In genomic region chr13:70107498-70108271, GRCh38 we compare ENCODE assay signal across 15 cellular contexts. TPM values are rescaled to one million over a fixed set of nuclear protein-coding genes. Genes with fewer than 3 reads are reported as not detected.
DNase-seq lines count a peak whose midpoint lies in the region; ATAC-seq and TF ChIP-seq lines count a peak whose summit lies in the region.
"Had no signal": no experiment of that assay in that cellular context is flagged by ENCODE, and none has a peak within 500 bp of the region (broad histone marks: within the 10 kb centered on the region; RNA-seq: fewer than 3 reads in every experiment).

TSS of gene ATXN8OS (plus strand) at chr13:70107826.

- peak within 1 kb of the TSS; percentile 42 for H3K4me3 ChIP-seq in astrocyte of the cerebellum (ENCODE audit: low read depth, low read length)
- H3K4me3 ChIP-seq: A549, heart right ventricle, tibial artery had no signal

- DNase-seq in NCI-H2227 (lab: John Stamatoyannopoulos, UW; ENCODE audit: unreplicated experiment) = peak; percentile 48
- DNase-seq in NCI-H2227 treated with DMSO at 0.1 percent for 48 hours (lab: John Stamatoyannopoulos, UW) = no peak
- no peak for DNase-seq in astrocyte of the cerebellum (ENCODE audit: low read depth)
- DNase-seq in iPS-NIHi11 (ENCODE audit: low spot score) = peak; percentile 22
- peak; percentile 27 for DNase-seq in sciatic nerve (ENCODE audit: low spot score)
- no peak for DNase-seq in activated CD8-positive, alpha-beta memory T cell treated with anti-CD3 and anti-CD28 coated beads, Interleukin-2, amount 10 ng/mL, durations not matched to agents 7 days and 5 days
- DNase-seq: amniotic stem cell, DMS 273 treated with DMSO at 0.1 percent for 48 hours, heart right ventricle, tibial artery had no signal

- no peak for TF ChIP-seq CTCF in astrocyte of the cerebellum (IDR thresholded peaks at IDR 0.05; ENCODE audit: low read depth, low read length, missing control alignments)

- H3K9me3 Mint-ChIP-seq in activated CD8-positive, alpha-beta memory T cell treated with anti-CD3 and anti-CD28 coated beads, Interleukin-2, amount 10 ng/mL, durations not matched to agents 7 days and 5 days (ENCODE audit: low read depth) = peaks cover 5% of the 10 kb centered on the region

- CTCF ChIA-PET in activated CD8-positive, alpha-beta memory T cell treated with anti-CD3 and anti-CD28 coated beads, Interleukin-2, amount 10 ng/mL, durations not matched to agents 7 days and 5 days (lab: Charles Lee) = no interaction called here

- no peaks in the 10 kb centered on the region for H3K36me3 Mint-ChIP-seq in activated CD8-positive, alpha-beta memory T cell treated with anti-CD3 and anti-CD28 coated beads, Interleukin-2, amount 10 ng/mL, durations not matched to agents 7 days and 5 days

- ATAC-seq in sciatic nerve (peak; percentile 36), GM18502 (IDR thresholded peaks at IDR 0.05; ENCODE audit: poor library complexity, unreplicated experiment) (no peak), HG02610 (IDR thresholded peaks at IDR 0.05; ENCODE audit: unreplicated experiment) (no peak)
- ATAC-seq in activated CD8-positive, alpha-beta memory T cell treated with anti-CD3 and anti-CD28 coated beads, Interleukin-2, amount 10 ng/mL, durations not matched to agents 7 days and 5 days = no peak
- ATAC-seq: A549, heart right ventricle, Panc1 had no signal

- H3K27me3 Mint-ChIP-seq in activated CD8-positive, alpha-beta memory T cell treated with anti-CD3 and anti-CD28 coated beads, Interleukin-2, amount 10 ng/mL, durations not matched to agents 7 days and 5 days = no peaks in the 10 kb centered on the region

- H3K27ac Mint-ChIP-seq in activated CD8-positive, alpha-beta memory T cell treated with anti-CD3 and anti-CD28 coated beads, Interleukin-2, amount 10 ng/mL, durations not matched to agents 7 days and 5 days = no peak within 1 kb of the TSS

- H3K4me3 Mint-ChIP-seq in activated CD8-positive, alpha-beta memory T cell treated with anti-CD3 and anti-CD28 coated beads, Interleukin-2, amount 10 ng/mL, durations not matched to agents 7 days and 5 days = no peak within 1 kb of the TSS

- no peaks in the 10 kb centered on the region for H3K4me1 Mint-ChIP-seq in activated CD8-positive, alpha-beta memory T cell treated with anti-CD3 and anti-CD28 coated beads, Interleukin-2, amount 10 ng/mL, durations not matched to agents 7 days and 5 days

- in situ Hi-C loops in astrocyte of the cerebellum (cut with HindIII; ENCODE audit: low sequenced_read_pairs) = no loop called here

- intact Hi-C loops in sciatic nerve (cut with DNase I) = no loop called here

RNA-seq across cellular contexts. Expression of gene ATXN8OS, which starts in this region (rescaled TPM):
- total RNA-seq in sciatic nerve = not detected
- not detected for total RNA-seq in activated CD8-positive, alpha-beta memory T cell treated with anti-CD3 and anti-CD28 coated beads, Interleukin-2, amount 10 ng/mL, durations not matched to agents 7 days and 5 days
- total RNA-seq: heart right ventricle, skeletal muscle tissue had no signal

Comparison
In these comparisons a context has a peak if more than half of its experiments do, and no peak if none do; other contexts are left out.
1. DNase-seq: peak in NCI-H2227 (single experiment) and iPS-NIHi11 (single experiment); none in NCI-H2227 treated with DMSO at 0.1 percent for 48 hours (single experiment), astrocyte of the cerebellum (single experiment) and activated CD8-positive, alpha-beta memory T cell treated with anti-CD3 and anti-CD28 coated beads, Interleukin-2, amount 10 ng/mL, durations not matched to agents 7 days and 5 days (single experiment).
2. Peak in DNase-seq and ATAC-seq in sciatic nerve; RNA of the gene not detected or under 1 TPM.